In the genomic region with DNA sequence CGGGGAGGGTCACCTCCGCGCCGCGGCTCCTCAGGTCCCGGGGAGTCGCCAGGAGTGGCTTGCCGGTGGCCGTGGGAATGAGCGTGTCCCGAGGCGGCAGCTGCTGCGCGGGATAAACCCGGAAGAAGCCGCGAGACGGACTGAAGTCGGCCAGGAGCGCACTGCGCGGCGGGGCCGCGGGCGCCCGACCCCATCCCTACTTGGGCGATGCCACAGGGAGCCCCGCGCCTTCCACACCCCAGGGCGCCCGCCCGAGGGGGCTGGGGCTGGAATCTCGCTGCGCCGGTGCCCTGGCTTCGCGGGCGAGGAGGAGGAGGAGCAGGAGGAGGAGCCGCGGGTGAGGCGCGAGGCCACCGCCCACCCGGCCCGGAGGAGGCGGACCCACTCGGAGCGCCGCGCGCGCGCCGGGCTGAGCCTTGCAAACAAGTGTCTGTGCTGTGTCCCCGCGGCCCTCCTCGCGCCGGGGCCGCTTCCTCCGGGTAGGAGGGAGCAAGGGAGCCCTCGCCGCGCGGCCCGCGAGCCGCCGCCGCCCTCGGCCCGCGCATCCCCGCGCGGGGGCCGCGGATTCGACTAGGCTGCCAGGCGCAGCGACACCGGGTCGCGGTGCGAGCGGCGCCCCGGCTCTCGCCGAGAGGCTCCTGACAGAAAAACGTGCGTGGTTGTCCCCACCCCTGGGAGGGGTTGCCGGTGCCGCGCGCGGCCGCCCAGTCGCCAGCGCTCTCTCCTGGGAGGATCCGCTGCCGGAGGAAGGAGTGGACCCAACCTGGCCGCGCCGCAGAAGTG, we compare ENCODE assay signal across 8 cellular contexts. TPM values are rescaled to one million over a fixed set of nuclear protein-coding genes. Genes with fewer than 3 reads are reported as not detected.
A peak's percentile ranks its signal among the peaks of the same experiment; 100 is the strongest.
DNase-seq lines count a peak whose midpoint lies in the region; ATAC-seq and TF ChIP-seq lines count a peak whose summit lies in the region.

ZDHHC14 (plus strand) TSS at position 412 of the 783 bp plus-strand sequence.

- peak; percentile 8 for TF ChIP-seq CTCF in chondrocyte (IDR thresholded peaks at IDR 0.05)

- H3K9me3 Mint-ChIP-seq in chondrocyte (ENCODE audit: low read depth): no peaks in the 10 kb centered on the region

- peak within 1 kb of the TSS; percentile 58 for H3K27ac Mint-ChIP-seq in chondrocyte (ENCODE audit: unreplicated experiment)

- no peaks in the 10 kb centered on the region for H3K36me3 Mint-ChIP-seq in chondrocyte (ENCODE audit: low read depth)

- H3K4me1 Mint-ChIP-seq in chondrocyte (ENCODE audit: low read depth): peaks cover 19% of the 10 kb centered on the region

- peak; percentile 64 for ATAC-seq in GM18870 (IDR thresholded peaks at IDR 0.05; ENCODE audit: unreplicated experiment)
- ATAC-seq in HG03103 (IDR thresholded peaks at IDR 0.05; ENCODE audit: low read depth, unreplicated experiment): peak; percentile 68

- peak within 1 kb of the TSS; percentile 81 for H3K4me3 Mint-ChIP-seq in chondrocyte (ENCODE audit: unreplicated experiment)

- DNase-seq in AG08395 (ENCODE audit: low spot score) (peak; percentile 88), NCI-H226 (peak; percentile 89), chondrocyte (ENCODE audit: low spot score) (peak; percentile 97), kidney glomerular epithelial cell (lab: John Stamatoyannopoulos, UW) (peak; percentile 76)
- DNase-seq in activated CD4-positive, alpha-beta T cell treated with anti-CD3 and anti-CD28 coated beads for 24 hours (ENCODE audit: low read depth in 2 of 2): peak; percentile 84
- peak; percentile 76 to 87 for DNase-seq in stimulated activated CD4-positive, alpha-beta T cell treated with anti-CD3 and anti-CD28 coated beads, Interleukin-15, amount 100 ng/mL, for 48 hours (ENCODE audit: low read depth in 2 of 2)

- no peaks in the 10 kb centered on the region for H3K27me3 Mint-ChIP-seq in chondrocyte (ENCODE audit: low read depth)

RNA-seq across cellular contexts. Expression of gene ZDHHC14, which starts in this region (rescaled TPM):
- total RNA-seq in chondrocyte: 8.4 to 10.9 TPM (median 8.6 TPM) in 3 replicates

Comparison
In these comparisons a context has a peak if more than half of its experiments do, and no peak if none do; other contexts are left out.
1. Peak in every context shown above with its lines: DNase-seq and ATAC-seq.